ENCODE assay signal across 12 cellular contexts in genomic region chr2:224837558-224837957, GRCh38.
DNase-seq lines count a peak whose midpoint lies in the region; ATAC-seq and TF ChIP-seq lines count a peak whose summit lies in the region.
"Had no signal": no experiment of that assay in that cellular context is flagged by ENCODE, and none has a peak within 500 bp of the region (broad histone marks: within the 10 kb centered on the region; RNA-seq: fewer than 3 reads in every experiment).

No MANE protein-coding gene starts in this region.

- intact Hi-C loops in spleen (cut with DNase I; ENCODE audit: low total_unique reads), result no loop called here

- peaks cover 19% of the 10 kb centered on the region for H3K4me1 ChIP-seq in SJCRH30
- peaks cover 38% of the 10 kb centered on the region for H3K4me1 ChIP-seq in skeletal muscle satellite cell (ENCODE audit: control insufficient read depth, insufficient read depth, low read length)
- peaks cover 0 to 15% (median 8%) of the 10 kb centered on the region in 6 donors for H3K4me1 ChIP-seq in spleen
- H3K4me1 ChIP-seq: BLaER1 treated with 17β-estradiol and CSF1 and Interleukin-3, amounts not matched to agents 10 nM and 100 nM; tibial nerve had no signal

- H3K4me2 ChIP-seq in skeletal muscle satellite cell (ENCODE audit: low read length), result peak overlapping the region; percentile 63
- H3K4me2 ChIP-seq: BLaER1 treated with 17β-estradiol and CSF1 and Interleukin-3, amounts not matched to agents 10 nM and 100 nM had no signal

- H3K27me3 ChIP-seq in SJCRH30, result no peaks in the 10 kb centered on the region
- no peaks in the 10 kb centered on the region for H3K27me3 ChIP-seq in skeletal muscle satellite cell (ENCODE audit: control insufficient read depth, insufficient read depth, low read length)
- H3K27me3 ChIP-seq in spleen (replicated peaks in 1 of 7), result no peaks in the 10 kb centered on the region
- H3K27me3 ChIP-seq: BLaER1 treated with 17β-estradiol and CSF1 and Interleukin-3, amounts not matched to agents 10 nM and 100 nM; neutrophil; tibial nerve had no signal

- H3K4me3 ChIP-seq in SJCRH30 (no peak overlapping the region), fibroblast of mammary gland (ENCODE audit: control insufficient read depth, low read depth, low read length) (no peak overlapping the region), skeletal muscle satellite cell (ENCODE audit: low read length) (no peak overlapping the region), spleen (no peak overlapping the region)
- H3K4me3 ChIP-seq: BLaER1 treated with 17β-estradiol and CSF1 and Interleukin-3, amounts not matched to agents 10 nM and 100 nM; coronary artery; tibial nerve had no signal

- H3K27ac Mint-ChIP-seq in activated naive CD4-positive, alpha-beta T cell treated with anti-CD3 and anti-CD28 coated beads, Interleukin-2, amount 50 U/mL, for 72 hours, result peak overlapping the region; percentile 35 to 37

- peaks cover 3% of the 10 kb centered on the region; the same call in 1 of the 2 replicates for H3K9me3 ChIP-seq in SJCRH30 (replicated peaks)
- H3K9me3 ChIP-seq in skeletal muscle satellite cell (replicated peaks; ENCODE audit: low read length), result no peaks in the 10 kb centered on the region
- peaks cover 0 to 5% (median 1%) of the 10 kb centered on the region in 8 donors for H3K9me3 ChIP-seq in spleen
- H3K9me3 ChIP-seq: neutrophil, tibial nerve had no signal

- H3K36me3 ChIP-seq in SJCRH30 (no peaks in the 10 kb centered on the region), skeletal muscle satellite cell (ENCODE audit: insufficient read depth, low read length) (peaks cover 59% of the 10 kb centered on the region), spleen (peaks cover 0 to 100% (median 87%) of the 10 kb centered on the region in 6 donors)
- H3K36me3 ChIP-seq: neutrophil had no signal

- no peak for DNase-seq in activated naive CD4-positive, alpha-beta T cell treated with anti-CD3 and anti-CD28 coated beads, Interleukin-2, amount 50 U/mL, for 72 hours (ENCODE audit: low spot score in 2 of 2)
- DNase-seq in activated naive CD4-positive, alpha-beta T cell treated with Interleukin-2 at 50 U/mL for 16 hours, result no peak
- DNase-seq in SJCRH30 (peak; percentile 79 to 85), fibroblast of mammary gland (ENCODE audit: low read depth) (peak; percentile 92), spleen (no peak), LoVo (ENCODE audit: low spot score) (no peak)

- WGBS in spleen, 5 donors, result 51 to 81% (median 72%) methylated on average over 3 of the region's 3 CpGs

- no peak for TF ChIP-seq CTCF in fibroblast of mammary gland (conservative IDR thresholded peaks at IDR 0.05; ENCODE audit: control insufficient read depth, insufficient read depth, low read depth, low read length)
- no peak for TF ChIP-seq CTCF in spleen (IDR thresholded peaks at IDR 0.05 in 8 of 11, conservative IDR thresholded peaks at IDR 0.05 in 3 of 11)

- peak; percentile 39 to 80 for ATAC-seq in activated naive CD4-positive, alpha-beta T cell treated with anti-CD3 and anti-CD28 coated beads, Interleukin-2, amount 50 U/mL, for 72 hours
- ATAC-seq in HG03521 (IDR thresholded peaks at IDR 0.05; ENCODE audit: unreplicated experiment), result no peak

- peak overlapping the region; percentile 66 for H3K9ac ChIP-seq in skeletal muscle satellite cell (ENCODE audit: low read depth, low read length)
- H3K9ac ChIP-seq: BLaER1 treated with 17β-estradiol and CSF1 and Interleukin-3, amounts not matched to agents 10 nM and 100 nM had no signal

- H3K9me3 Mint-ChIP-seq in activated naive CD4-positive, alpha-beta T cell treated with anti-CD3 and anti-CD28 coated beads, Interleukin-2, amount 50 U/mL, for 72 hours, result peaks cover 0 to 5% of the 10 kb centered on the region in 2 donors

- peaks cover 43 to 69% of the 10 kb centered on the region in 2 donors for H3K36me3 Mint-ChIP-seq in activated naive CD4-positive, alpha-beta T cell treated with anti-CD3 and anti-CD28 coated beads, Interleukin-2, amount 50 U/mL, for 72 hours

- H3K27ac ChIP-seq in SJCRH30 (peak overlapping the region; percentile 45), spleen (no peak overlapping the region)
- H3K27ac ChIP-seq: BLaER1 treated with 17β-estradiol and CSF1 and Interleukin-3, amounts not matched to agents 10 nM and 100 nM; coronary artery; neutrophil; tibial nerve had no signal

- TF ChIP-seq POLR2A in spleen (IDR thresholded peaks at IDR 0.05), result no peak

Comparison
In these comparisons a context has a peak if more than half of its experiments do, and no peak if none do; other contexts are left out.
1. DNase-seq: peak in SJCRH30 (2 of 2) and fibroblast of mammary gland (single experiment); none in activated naive CD4-positive, alpha-beta T cell treated with anti-CD3 and anti-CD28 coated beads, Interleukin-2, amount 50 U/mL, for 72 hours (0 of 2), activated naive CD4-positive, alpha-beta T cell treated with Interleukin-2 at 50 U/mL for 16 hours (single experiment), spleen (single experiment) and LoVo (single experiment).